In genomic region chr1:149927056-149927534, GRCh38 we compare ENCODE assay signal across 8 cellular contexts. TPM values are rescaled to one million over a fixed set of nuclear protein-coding genes. Genes with fewer than 3 reads are reported as not detected.
DNase-seq lines count a peak whose midpoint lies in the region; ATAC-seq and TF ChIP-seq lines count a peak whose summit lies in the region.

No MANE protein-coding gene starts in this region.

- H2AFZ ChIP-seq in OCI-LY3 (ENCODE audit: low read depth, low read length), result no peak overlapping the region
- no peak overlapping the region for H2AFZ ChIP-seq in osteoblast (ENCODE audit: low read length)

- peaks cover 34% of the 10 kb centered on the region for H3K79me2 ChIP-seq in DOHH2 (ENCODE audit: control insufficient read depth, low read length)
- H3K79me2 ChIP-seq in OCI-LY3 (ENCODE audit: low read length), result peaks cover 31% of the 10 kb centered on the region
- H3K79me2 ChIP-seq in osteoblast (ENCODE audit: insufficient read depth, low read length), result peaks cover 34% of the 10 kb centered on the region

- peak overlapping the region; percentile 90 for H3K9ac ChIP-seq in OCI-LY3 (ENCODE audit: low read length)

- H3K36me3 ChIP-seq in DOHH2 (ENCODE audit: control insufficient read depth, low read length) (peaks cover 52% of the 10 kb centered on the region), OCI-LY3 (replicated peaks; ENCODE audit: low read depth, low read length) (peaks cover 40% of the 10 kb centered on the region), osteoblast (ENCODE audit: insufficient read depth, low read length) (peaks cover 58% of the 10 kb centered on the region)

- peaks cover 58% of the 10 kb centered on the region for H3K36me3 Mint-ChIP-seq in endothelial cell (ENCODE audit: low read depth, unreplicated experiment)

- TF ChIP-seq CTCF in DOHH2 (IDR thresholded peaks at IDR 0.05; ENCODE audit: low read depth, low read length, poor library complexity, severe bottlenecking) (no peak), OCI-LY3 (IDR thresholded peaks at IDR 0.05; ENCODE audit: low read depth, low read length) (no peak), endothelial cell (IDR thresholded peaks at IDR 0.05; ENCODE audit: unreplicated experiment) (no peak), osteoblast (IDR thresholded peaks at IDR 0.05; ENCODE audit: extremely low read depth, low read depth, low read length) (no peak), GM13976 (IDR thresholded peaks at IDR 0.05; ENCODE audit: borderline replicate concordance, control extremely low read depth, extremely low read depth, insufficient read depth, missing control alignments) (no peak)

- ATAC-seq in HG03460 (IDR thresholded peaks at IDR 0.05; ENCODE audit: unreplicated experiment), result no peak
- no peak for ATAC-seq in GM21786 (IDR thresholded peaks at IDR 0.05; ENCODE audit: unreplicated experiment)

- H3K27me3 ChIP-seq in DOHH2 (ENCODE audit: control insufficient read depth, low read length) (no peaks in the 10 kb centered on the region), OCI-LY3 (ENCODE audit: low read depth, low read length) (no peaks in the 10 kb centered on the region), osteoblast (ENCODE audit: insufficient read depth, low read length) (no peaks in the 10 kb centered on the region)

- peaks cover 29% of the 10 kb centered on the region for H3K4me1 ChIP-seq in DOHH2 (ENCODE audit: control insufficient read depth, low read length)
- peaks cover 23% of the 10 kb centered on the region for H3K4me1 ChIP-seq in OCI-LY3 (ENCODE audit: low read length)
- peaks cover 18% of the 10 kb centered on the region for H3K4me1 ChIP-seq in osteoblast (ENCODE audit: insufficient read depth, low read length)

- H4K20me1 ChIP-seq in DOHH2 (ENCODE audit: control insufficient read depth, insufficient read depth, low read depth, low read length), result peaks cover 19% of the 10 kb centered on the region
- H4K20me1 ChIP-seq in OCI-LY3 (ENCODE audit: insufficient read depth, low read length), result peaks cover 10% of the 10 kb centered on the region; the same call in 1 of the 2 replicates
- H4K20me1 ChIP-seq in osteoblast (ENCODE audit: insufficient read depth, low read length), result peaks cover 30% of the 10 kb centered on the region

- H3K27ac Mint-ChIP-seq in endothelial cell (ENCODE audit: unreplicated experiment), result peak overlapping the region; percentile 96

- in situ Hi-C loops in GM13976 (cut with MboI; ENCODE audit: low sequenced_read_pairs, unreplicated experiment), result no loop called here

- DNase-seq in endothelial cell (ENCODE audit: low spot score) (no peak), osteoblast (ENCODE audit: insufficient read length, low spot score, missing footprints) (no peak), occipital lobe (lab: John Stamatoyannopoulos, UW) (no peak), GM13976 (ENCODE audit: low spot score) (no peak)

- H3K27ac ChIP-seq in DOHH2 (ENCODE audit: low read depth, low read length) (peak overlapping the region; percentile 79), OCI-LY3 (ENCODE audit: low read length) (peak overlapping the region; percentile 86), osteoblast (ENCODE audit: low read depth, low read length) (peak overlapping the region; percentile 82)

- H3K27me3 Mint-ChIP-seq in endothelial cell (ENCODE audit: unreplicated experiment), result peaks cover 13% of the 10 kb centered on the region

- no peaks in the 10 kb centered on the region for H3K9me3 ChIP-seq in DOHH2 (ENCODE audit: control insufficient read depth, insufficient read depth, low read length)
- no peaks in the 10 kb centered on the region for H3K9me3 ChIP-seq in OCI-LY3 (ENCODE audit: insufficient read depth, low read length)
- H3K9me3 ChIP-seq in osteoblast (ENCODE audit: low read depth, low read length), result no peaks in the 10 kb centered on the region

- peaks cover 30% of the 10 kb centered on the region for H3K4me1 Mint-ChIP-seq in endothelial cell (ENCODE audit: unreplicated experiment)

- H3K9me2 ChIP-seq in DOHH2 (replicated peaks; ENCODE audit: control insufficient read depth, low read length), result no peaks in the 10 kb centered on the region

- H3K4me2 ChIP-seq in DOHH2 (ENCODE audit: low read length) (peak overlapping the region; percentile 85), OCI-LY3 (ENCODE audit: low read length) (peak overlapping the region; percentile 95), osteoblast (ENCODE audit: insufficient read depth, low read length) (peak overlapping the region; percentile 92)

- H3K4me3 ChIP-seq in DOHH2 (ENCODE audit: low read length), result peak overlapping the region; percentile 93
- peak overlapping the region; percentile 80 for H3K4me3 ChIP-seq in OCI-LY3 (ENCODE audit: low read length)
- peak overlapping the region; percentile 91 for H3K4me3 ChIP-seq in osteoblast (ENCODE audit: insufficient read depth, low read length)

- H3K9me3 Mint-ChIP-seq in endothelial cell (ENCODE audit: unreplicated experiment), result no peaks in the 10 kb centered on the region

- H3F3A ChIP-seq in DOHH2 (ENCODE audit: control insufficient read depth, insufficient read depth), result no peaks in the 10 kb centered on the region; the same call in 1 of the 2 replicates

- H3K4me3 Mint-ChIP-seq in endothelial cell (ENCODE audit: unreplicated experiment), result peak overlapping the region; percentile 99

RNA-seq across cellular contexts. Expression of gene SF3B4, which starts 0.5 kb away (rescaled TPM):
- total RNA-seq in endothelial cell (ENCODE audit: unreplicated experiment) (108 TPM), osteoblast (12.4 and 13.4 TPM in 2 replicates), occipital lobe (8.4 TPM)

RNA-seq across cellular contexts. Expression of gene SV2A, which starts 9.5 kb away (rescaled TPM):
- 12.7 TPM for total RNA-seq in endothelial cell (ENCODE audit: unreplicated experiment)
- 20.3 and 23.2 TPM in 2 replicates for total RNA-seq in osteoblast
- 71.4 TPM for total RNA-seq in occipital lobe

RNA-seq across cellular contexts. Expression of gene MTMR11, which starts 9.6 kb away (rescaled TPM):
- total RNA-seq in endothelial cell (ENCODE audit: unreplicated experiment) (10.3 TPM), osteoblast (7.2 and 13.3 TPM in 2 replicates), occipital lobe (1.7 TPM)

RNA-seq across cellular contexts. Expression of gene BOLA1, which starts 27.7 kb away (rescaled TPM):
- 7.7 TPM for total RNA-seq in endothelial cell (ENCODE audit: unreplicated experiment)
- total RNA-seq in osteoblast, result 6.9 and 7.7 TPM in 2 replicates
- total RNA-seq in occipital lobe, result 12.0 TPM
